Comparison of ENCODE assay signal across 13 cellular contexts in genomic region chr13:70043685-70044084, GRCh38.
A peak's percentile ranks its signal among the peaks of the same experiment; 100 is the strongest.
DNase-seq lines count a peak whose midpoint lies in the region; ATAC-seq and TF ChIP-seq lines count a peak whose summit lies in the region.
"Had no signal": no experiment of that assay in that cellular context is flagged by ENCODE, and none has a peak within 500 bp of the region (broad histone marks: within the 10 kb centered on the region; RNA-seq: fewer than 3 reads in every experiment).

No MANE protein-coding gene starts in this region.

- TF ChIP-seq CTCF in osteocyte (IDR thresholded peaks at IDR 0.05), result no peak

- intact Hi-C loops in posterior cingulate gyrus (cut with DNase I), result no loop called here

- no peaks in the 10 kb centered on the region for H3K4me1 Mint-ChIP-seq in osteocyte (ENCODE audit: unreplicated experiment)
- H3K4me1 Mint-ChIP-seq: mesothelial cell of epicardium had no signal

- H3K4me3 Mint-ChIP-seq in osteocyte (ENCODE audit: unreplicated experiment), result no peak overlapping the region
- H3K4me3 Mint-ChIP-seq: mesothelial cell of epicardium had no signal

- peak; percentile 70 for ATAC-seq in GM18498 (IDR thresholded peaks at IDR 0.05; ENCODE audit: unreplicated experiment)
- peak; percentile 81 for ATAC-seq in HG02588 (IDR thresholded peaks at IDR 0.05; ENCODE audit: unreplicated experiment)
- peak; percentile 91 for ATAC-seq in HG03432 (IDR thresholded peaks at IDR 0.05; ENCODE audit: unreplicated experiment)

- H3K27ac Mint-ChIP-seq in osteocyte (ENCODE audit: unreplicated experiment), result no peak overlapping the region
- H3K27ac Mint-ChIP-seq: mesothelial cell of epicardium had no signal

- no peaks in the 10 kb centered on the region for H3K36me3 Mint-ChIP-seq in osteocyte (ENCODE audit: unreplicated experiment)
- H3K36me3 Mint-ChIP-seq: mesothelial cell of epicardium had no signal

- H3K27me3 Mint-ChIP-seq in osteocyte (ENCODE audit: unreplicated experiment), result no peaks in the 10 kb centered on the region

- peak; percentile 1 for DNase-seq in astrocyte of the hippocampus (ENCODE audit: low read depth, low spot score)
- no peak for DNase-seq in posterior cingulate gyrus
- no peak for DNase-seq in osteocyte (ENCODE audit: extremely low spot score, unreplicated experiment)
- DNase-seq in mucosa of gallbladder (ENCODE audit: low spot score), result no peak
- no peak for DNase-seq in NK-92 (lab: John Stamatoyannopoulos, UW; ENCODE audit: unreplicated experiment)
- DNase-seq: activated CD8-positive, alpha-beta memory T cell treated with anti-CD3 and anti-CD28 coated beads, Interleukin-2, amount 50 U/mL, for 4 hours; AML-193; effector CD4-positive, alpha-beta T cell; NCI-H1048 had no signal

- H3K9me3 Mint-ChIP-seq in osteocyte (ENCODE audit: unreplicated experiment), result no peaks in the 10 kb centered on the region
- H3K9me3 Mint-ChIP-seq: mesothelial cell of epicardium had no signal
